In genomic region chr2:242053921-242054320, GRCh38 we compare ENCODE assay signal across 21 cellular contexts.
A peak's percentile ranks its signal among the peaks of the same experiment; 100 is the strongest.
DNase-seq lines count a peak whose midpoint lies in the region; ATAC-seq and TF ChIP-seq lines count a peak whose summit lies in the region.
"Had no signal": no experiment of that assay in that cellular context is flagged by ENCODE, and none has a peak within 500 bp of the region (broad histone marks: within the 10 kb centered on the region; RNA-seq: fewer than 3 reads in every experiment).

No MANE protein-coding gene starts in this region.

- H3K4me1 Mint-ChIP-seq in activated CD8-positive, alpha-beta memory T cell treated with anti-CD3 and anti-CD28 coated beads, Interleukin-2, amount 10 ng/mL, durations not matched to agents 7 days and 5 days, result no peaks in the 10 kb centered on the region
- H3K4me1 Mint-ChIP-seq in chondrocyte (ENCODE audit: low read depth), result no peaks in the 10 kb centered on the region

- H3K4me3 Mint-ChIP-seq in activated CD8-positive, alpha-beta memory T cell treated with anti-CD3 and anti-CD28 coated beads, Interleukin-2, amount 10 ng/mL, durations not matched to agents 7 days and 5 days, result no peak overlapping the region
- H3K4me3 Mint-ChIP-seq in chondrocyte (ENCODE audit: unreplicated experiment), result no peak overlapping the region
- H3K4me3 Mint-ChIP-seq: CD4-positive, alpha-beta memory T cell had no signal

- peaks cover 40% of the 10 kb centered on the region for H3K27me3 Mint-ChIP-seq in activated CD8-positive, alpha-beta memory T cell treated with anti-CD3 and anti-CD28 coated beads, Interleukin-2, amount 10 ng/mL, durations not matched to agents 7 days and 5 days
- H3K27me3 Mint-ChIP-seq in chondrocyte (ENCODE audit: low read depth), result peaks cover 70% of the 10 kb centered on the region

- H3K27ac ChIP-seq in upper lobe of right lung (no peak overlapping the region), right cardiac atrium (ENCODE audit: low read length) (no peak overlapping the region)
- H3K27ac ChIP-seq: A549, GM23248 had no signal

- H3K4me1 ChIP-seq in upper lobe of right lung (no peaks in the 10 kb centered on the region), right cardiac atrium (ENCODE audit: control insufficient read depth, insufficient read depth, low read length) (no peaks in the 10 kb centered on the region)
- H3K4me1 ChIP-seq: A549 had no signal

- WGBS in right cardiac atrium, result 82% methylated on average over 12 of the region's 12 CpGs

- intact Hi-C loops in upper lobe of right lung (cut with DNase I) (no loop called here), right cardiac atrium (cut with DNase I) (no loop called here)

- peaks cover 13% of the 10 kb centered on the region for H3K27me3 ChIP-seq in upper lobe of right lung
- no peaks in the 10 kb centered on the region for H3K27me3 ChIP-seq in right cardiac atrium (ENCODE audit: control insufficient read depth, insufficient read depth)

- H3K36me3 Mint-ChIP-seq in activated CD8-positive, alpha-beta memory T cell treated with anti-CD3 and anti-CD28 coated beads, Interleukin-2, amount 10 ng/mL, durations not matched to agents 7 days and 5 days, result no peaks in the 10 kb centered on the region
- peaks cover 2% of the 10 kb centered on the region for H3K36me3 Mint-ChIP-seq in chondrocyte (ENCODE audit: low read depth)
- H3K36me3 Mint-ChIP-seq: CD4-positive, alpha-beta memory T cell had no signal

- H3K36me3 ChIP-seq in upper lobe of right lung, result no peaks in the 10 kb centered on the region

- DNase-seq in activated CD8-positive, alpha-beta memory T cell treated with anti-CD3 and anti-CD28 coated beads, Interleukin-2, amount 50 U/mL, for 48 hours, result peak; percentile 12
- no peak for DNase-seq in activated CD8-positive, alpha-beta memory T cell treated with anti-CD3 and anti-CD28 coated beads, Interleukin-2, amount 10 ng/mL, durations not matched to agents 7 days and 5 days
- DNase-seq in chondrocyte (ENCODE audit: low spot score), result peak; percentile 67
- peak; percentile 29 for DNase-seq in left lobe of liver (ENCODE audit: low spot score)
- DNase-seq in upper lobe of right lung, result peak; percentile 40
- no peak for DNase-seq in AG08396 (ENCODE audit: low spot score)
- no peak for DNase-seq in NCI-H2196 treated with DMSO at 0.1 percent for 48 hours (lab: John Stamatoyannopoulos, UW; ENCODE audit: unreplicated experiment)
- DNase-seq in right cardiac atrium, result no peak
- DNase-seq: 8988T; ACHN; C1 segment of cervical spinal cord; Calu3; CD4-positive, alpha-beta memory T cell; COR-L47; DMS53; DMS79 treated with DMSO at 0.1 percent for 48 hours; GF-D8; GM23248; H7 had no signal

- CTCF ChIA-PET in activated CD8-positive, alpha-beta memory T cell treated with anti-CD3 and anti-CD28 coated beads, Interleukin-2, amount 10 ng/mL, durations not matched to agents 7 days and 5 days (lab: Charles Lee), result interaction anchor here (0.6 kb wide), 1 partner anchor 89 kb away, joined by 3 read pairs; no protein-coding TSS in a partner anchor

- TF ChIP-seq CTCF in chondrocyte (IDR thresholded peaks at IDR 0.05) (no peak), upper lobe of right lung (IDR thresholded peaks at IDR 0.05) (no peak)

- ATAC-seq in activated CD8-positive, alpha-beta memory T cell treated with anti-CD3 and anti-CD28 coated beads, Interleukin-2, amount 10 ng/mL, durations not matched to agents 7 days and 5 days, result no peak
- no peak for ATAC-seq in left lobe of liver
- ATAC-seq in upper lobe of right lung, result no peak
- ATAC-seq in right cardiac atrium, result no peak
- ATAC-seq: A549, HCT116 had no signal

- H3K4me3 ChIP-seq in upper lobe of right lung, result no peak overlapping the region
- no peak overlapping the region for H3K4me3 ChIP-seq in right cardiac atrium (ENCODE audit: low read length)
- H3K4me3 ChIP-seq: A549, GM23248 had no signal

- H3K9me3 Mint-ChIP-seq in activated CD8-positive, alpha-beta memory T cell treated with anti-CD3 and anti-CD28 coated beads, Interleukin-2, amount 10 ng/mL, durations not matched to agents 7 days and 5 days (ENCODE audit: low read depth), result no peaks in the 10 kb centered on the region
- H3K9me3 Mint-ChIP-seq in chondrocyte (ENCODE audit: low read depth), result peaks cover 3% of the 10 kb centered on the region

- H3K27ac Mint-ChIP-seq in activated CD8-positive, alpha-beta memory T cell treated with anti-CD3 and anti-CD28 coated beads, Interleukin-2, amount 10 ng/mL, durations not matched to agents 7 days and 5 days, result no peak overlapping the region
- H3K27ac Mint-ChIP-seq in chondrocyte (ENCODE audit: unreplicated experiment), result no peak overlapping the region
- H3K27ac Mint-ChIP-seq: CD4-positive, alpha-beta memory T cell had no signal

- H3K9me3 ChIP-seq in upper lobe of right lung (no peaks in the 10 kb centered on the region), right cardiac atrium (ENCODE audit: control insufficient read depth, low read length) (no peaks in the 10 kb centered on the region)
- H3K9me3 ChIP-seq: A549 had no signal

Comparison
In these comparisons a context has a peak if more than half of its experiments do, and no peak if none do; other contexts are left out.
1. DNase-seq: peak in activated CD8-positive, alpha-beta memory T cell treated with anti-CD3 and anti-CD28 coated beads, Interleukin-2, amount 50 U/mL, for 48 hours (single experiment), chondrocyte (single experiment), left lobe of liver (single experiment) and upper lobe of right lung (single experiment); none in activated CD8-positive, alpha-beta memory T cell treated with anti-CD3 and anti-CD28 coated beads, Interleukin-2, amount 10 ng/mL, durations not matched to agents 7 days and 5 days (single experiment), AG08396 (single experiment), NCI-H2196 treated with DMSO at 0.1 percent for 48 hours (single experiment) and right cardiac atrium (0 of 3).